2 cellular contexts compared by ENCODE assay signal in the genomic region with DNA sequence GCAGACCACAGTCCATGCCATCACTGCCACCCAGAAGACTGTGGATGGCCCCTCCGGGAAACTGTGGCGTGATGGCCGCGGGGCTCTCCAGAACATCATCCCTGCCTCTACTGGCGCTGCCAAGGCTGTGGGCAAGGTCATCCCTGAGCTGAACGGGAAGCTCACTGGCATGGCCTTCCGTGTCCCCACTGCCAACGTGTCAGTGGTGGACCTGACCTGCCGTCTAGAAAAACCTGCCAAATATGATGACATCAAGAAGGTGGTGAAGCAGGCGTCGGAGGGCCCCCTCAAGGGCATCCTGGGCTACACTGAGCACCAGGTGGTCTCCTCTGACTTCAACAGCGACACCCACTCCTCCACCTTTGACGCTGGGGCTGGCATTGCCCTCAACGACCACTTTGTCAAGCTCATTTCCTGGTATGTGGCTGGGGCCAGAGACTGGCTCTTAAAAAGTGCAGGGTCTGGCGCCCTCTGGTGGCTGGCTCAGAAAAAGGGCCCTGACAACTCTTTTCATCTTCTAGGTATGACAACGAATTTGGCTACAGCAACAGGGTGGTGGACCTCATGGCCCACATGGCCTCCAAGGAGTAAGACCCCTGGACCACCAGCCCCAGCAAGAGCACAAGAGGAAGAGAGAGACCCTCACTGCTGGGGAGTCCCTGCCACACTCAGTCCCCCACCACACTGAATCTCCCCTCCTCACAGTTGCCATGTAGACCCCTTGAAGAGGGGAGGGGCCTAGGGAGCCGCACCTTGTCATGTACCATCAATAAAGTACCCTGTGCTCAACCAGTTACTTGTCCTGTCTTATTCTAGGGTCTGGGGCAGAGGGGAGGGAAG.
TF ChIP-seq lines count a peak whose summit lies in the region.

No MANE protein-coding gene starts in this region.

TF ChIP-seq in SK-N-SH, 30 proteins besides CTCF, POLR2A, EP300 and RAD21:
- TF ChIP-seq, protein P1, sequence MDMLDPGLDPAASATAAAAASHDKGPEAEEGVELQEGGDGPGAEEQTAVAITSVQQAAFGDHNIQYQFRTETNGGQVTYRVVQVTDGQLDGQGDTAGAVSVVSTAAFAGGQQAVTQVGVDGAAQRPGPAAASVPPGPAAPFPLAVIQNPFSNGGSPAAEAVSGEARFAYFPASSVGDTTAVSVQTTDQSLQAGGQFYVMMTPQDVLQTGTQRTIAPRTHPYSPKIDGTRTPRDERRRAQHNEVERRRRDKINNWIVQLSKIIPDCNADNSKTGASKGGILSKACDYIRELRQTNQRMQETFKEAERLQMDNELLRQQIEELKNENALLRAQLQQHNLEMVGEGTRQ (IDR thresholded peaks at IDR 0.05; ENCODE audit: borderline replicate concordance, low read depth, low read length): 0 out of 2 replicates have a peak, but pooled peaks have one; percentile 1
- TF ChIP-seq JUND (IDR thresholded peaks at IDR 0.05) (0 out of 2 replicates have a peak, but pooled peaks have one; percentile 8), SMC3 (IDR thresholded peaks at IDR 0.05; ENCODE audit: low read depth, low read length) (peak; percentile 49), MXI1 (IDR thresholded peaks at IDR 0.05; ENCODE audit: low read depth, low read length) (0 out of 2 replicates have a peak, but pooled peaks have one; percentile 19)

TF ChIP-seq in H1, 55 proteins besides CTCF, POLR2A, EP300 and RAD21:
- TF ChIP-seq SIX5 (IDR thresholded peaks at IDR 0.05; ENCODE audit: low read depth, low read length) (peak; percentile 47; the same call in 1 of the 2 replicates), SP1 (IDR thresholded peaks at IDR 0.05; ENCODE audit: low read depth, low read length) (peak; percentile 84; the same call in 1 of the 2 replicates), TEAD4 (IDR thresholded peaks at IDR 0.05; ENCODE audit: low read depth, low read length) (peak; percentile 59), YY1 (IDR thresholded peaks at IDR 0.05; ENCODE audit: low read depth, low read length) (0 out of 2 replicates have a peak, but pooled peaks have one; percentile 19), SIN3A (conservative IDR thresholded peaks at IDR 0.05 in 1 of 2, IDR thresholded peaks at IDR 0.05 in 1 of 2; ENCODE audit: low read depth in 1 of 2, low read length in 2 of 2) (peak; percentile 38 to 83; a peak in 3 of 4 replicates), POLR2AphosphoS5 (IDR thresholded peaks at IDR 0.05; ENCODE audit: low read depth, low read length) (peak; percentile 89; the same call in 1 of the 2 replicates)
- TF ChIP-seq, protein P1 (IDR thresholded peaks at IDR 0.05; ENCODE audit: low read length): peak; percentile 6; the same call in 1 of the 2 replicates
